In the genomic region with DNA sequence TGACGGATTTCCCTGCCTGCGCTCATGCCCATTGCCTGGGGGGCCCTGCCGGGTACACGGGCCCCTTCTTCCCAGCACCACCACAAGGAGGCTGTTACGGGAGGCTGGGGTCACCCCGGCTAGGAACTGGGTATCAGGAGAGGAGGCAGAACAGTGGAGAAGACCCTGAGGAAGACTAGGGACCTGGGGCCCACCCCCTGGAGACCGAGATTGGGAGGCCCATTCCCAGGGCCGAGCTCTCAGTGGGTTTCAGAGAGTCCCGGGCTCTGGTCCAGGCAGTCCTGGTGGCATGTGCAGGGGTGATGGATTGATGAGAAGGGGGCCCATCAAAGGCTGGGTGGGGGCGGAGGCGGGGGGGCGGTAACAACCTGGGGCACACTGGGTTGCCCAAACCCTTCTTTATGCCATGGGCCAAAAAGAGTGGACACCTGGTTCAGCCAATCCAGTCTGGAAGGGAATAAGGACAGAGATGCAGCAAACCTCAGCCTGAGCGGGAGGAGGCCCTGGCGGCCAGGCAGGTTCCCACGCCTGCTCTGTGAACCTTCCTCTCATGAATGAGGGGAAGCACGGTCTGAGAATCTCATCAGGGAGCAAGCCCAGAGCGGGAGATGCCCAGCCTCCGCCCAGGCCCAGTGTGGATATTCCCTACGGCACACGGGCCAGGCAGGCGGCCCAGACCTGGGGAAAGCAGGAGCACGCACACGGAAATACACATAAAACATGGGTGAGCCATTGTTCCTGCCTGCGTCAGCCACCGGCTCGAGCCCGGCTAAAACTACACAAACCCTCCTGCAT, we compare ENCODE assay signal across 8 cellular contexts. TPM values are rescaled to one million over a fixed set of nuclear protein-coding genes. Genes with fewer than 3 reads are reported as not detected.
DNase-seq lines count a peak whose midpoint lies in the region; ATAC-seq and TF ChIP-seq lines count a peak whose summit lies in the region.

No MANE protein-coding gene starts in this region.

- no peak for ATAC-seq in lower lobe of right lung

- intact Hi-C loops in lower lobe of right lung (cut with DNase I) (no loop called here), tibial artery (cut with DNase I; ENCODE audit: low total_unique reads) (no loop called here)

- H3K36me3 ChIP-seq in lower lobe of right lung (no peaks in the 10 kb centered on the region), tibial artery (no peaks in the 10 kb centered on the region)

- H3K4me1 Mint-ChIP-seq in activated T-cell treated with anti-CD3 and anti-CD28 coated beads, Interleukin-2, amount 50 U/mL, for 24 hours (ENCODE audit: low read depth): peaks cover 12% of the 10 kb centered on the region
- H3K4me1 Mint-ChIP-seq in brain: peaks cover 43% of the 10 kb centered on the region

- H3K27me3 Mint-ChIP-seq in activated T-cell treated with anti-CD3 and anti-CD28 coated beads, Interleukin-2, amount 50 U/mL, for 24 hours: peaks cover 49% of the 10 kb centered on the region
- H3K27me3 Mint-ChIP-seq in brain: peaks cover 29% of the 10 kb centered on the region

- no peak for TF ChIP-seq CTCF in brain (conservative IDR thresholded peaks at IDR 0.05)
- TF ChIP-seq CTCF in lower lobe of right lung (IDR thresholded peaks at IDR 0.05): no peak
- no peak for TF ChIP-seq CTCF in tibial artery (IDR thresholded peaks at IDR 0.05)

- DNase-seq in activated T-cell treated with anti-CD3 and anti-CD28 coated beads, Interleukin-2, amount 50 U/mL, for 24 hours: no peak
- no peak for DNase-seq in activated T-cell treated with anti-CD3 and anti-CD28 coated beads, Interleukin-2, amount 50 U/mL, for 48 hours
- DNase-seq in lower lobe of right lung (no peak), tibial artery (peak in 1 of 2 donors; percentile 64), COLO668 (lab: John Stamatoyannopoulos, UW; ENCODE audit: unreplicated experiment) (no peak), GM19238 (ENCODE audit: insufficient read length, low spot score) (no peak), NCI-H2081 treated with DMSO at 0.1 percent for 48 hours (lab: John Stamatoyannopoulos, UW) (no peak)

- peak overlapping the region; percentile 94 for H3K27ac ChIP-seq in lower lobe of right lung
- peak overlapping the region; percentile 95 for H3K27ac ChIP-seq in tibial artery

- H3K9me3 ChIP-seq in lower lobe of right lung: no peaks in the 10 kb centered on the region
- no peaks in the 10 kb centered on the region for H3K9me3 ChIP-seq in tibial artery

- no peaks in the 10 kb centered on the region for H3K36me3 Mint-ChIP-seq in activated T-cell treated with anti-CD3 and anti-CD28 coated beads, Interleukin-2, amount 50 U/mL, for 24 hours (ENCODE audit: low read depth)
- H3K36me3 Mint-ChIP-seq in brain: peaks cover 14% of the 10 kb centered on the region

- no peak overlapping the region for H3K27ac Mint-ChIP-seq in activated T-cell treated with anti-CD3 and anti-CD28 coated beads, Interleukin-2, amount 50 U/mL, for 24 hours
- peak overlapping the region in 4 of 5 experiments; percentile 15 to 78 (median 54) for H3K27ac Mint-ChIP-seq in brain

- peak overlapping the region; percentile 45 for H3K4me3 Mint-ChIP-seq in activated T-cell treated with anti-CD3 and anti-CD28 coated beads, Interleukin-2, amount 50 U/mL, for 24 hours
- H3K4me3 Mint-ChIP-seq in brain: peak overlapping the region; percentile 22 to 85 (median 72)

- H3K27me3 ChIP-seq in lower lobe of right lung (ENCODE audit: low read depth): no peaks in the 10 kb centered on the region
- H3K27me3 ChIP-seq in tibial artery: no peaks in the 10 kb centered on the region

- H3K4me1 ChIP-seq in lower lobe of right lung (peaks cover 41% of the 10 kb centered on the region), tibial artery (peaks cover 0 to 47% (median 35%) of the 10 kb centered on the region in 4 donors)

- H3K9me3 Mint-ChIP-seq in activated T-cell treated with anti-CD3 and anti-CD28 coated beads, Interleukin-2, amount 50 U/mL, for 24 hours: no peaks in the 10 kb centered on the region
- peaks cover 0 to 5% (median 2%) of the 10 kb centered on the region in 5 experiments for H3K9me3 Mint-ChIP-seq in brain

- H3K4me3 ChIP-seq in lower lobe of right lung (peak overlapping the region; percentile 89), tibial artery (peak overlapping the region; percentile 79 to 99)

RNA-seq across cellular contexts. Expression of gene P4HA2, which starts 0.8 kb away (rescaled TPM):
- polyA plus RNA-seq in brain (ENCODE audit: insufficient read depth, low read depth, low replicate concordance): 8.4 TPM
- total RNA-seq in lower lobe of right lung: 75.7 TPM

RNA-seq across cellular contexts. Expression of gene PDLIM4, which starts 29.1 kb away (rescaled TPM):
- polyA plus RNA-seq in brain (ENCODE audit: insufficient read depth, low read depth, low replicate concordance): 15.9 TPM
- total RNA-seq in lower lobe of right lung: 6.7 TPM
